Comparison of ENCODE assay signal across 13 cellular contexts in the genomic region with DNA sequence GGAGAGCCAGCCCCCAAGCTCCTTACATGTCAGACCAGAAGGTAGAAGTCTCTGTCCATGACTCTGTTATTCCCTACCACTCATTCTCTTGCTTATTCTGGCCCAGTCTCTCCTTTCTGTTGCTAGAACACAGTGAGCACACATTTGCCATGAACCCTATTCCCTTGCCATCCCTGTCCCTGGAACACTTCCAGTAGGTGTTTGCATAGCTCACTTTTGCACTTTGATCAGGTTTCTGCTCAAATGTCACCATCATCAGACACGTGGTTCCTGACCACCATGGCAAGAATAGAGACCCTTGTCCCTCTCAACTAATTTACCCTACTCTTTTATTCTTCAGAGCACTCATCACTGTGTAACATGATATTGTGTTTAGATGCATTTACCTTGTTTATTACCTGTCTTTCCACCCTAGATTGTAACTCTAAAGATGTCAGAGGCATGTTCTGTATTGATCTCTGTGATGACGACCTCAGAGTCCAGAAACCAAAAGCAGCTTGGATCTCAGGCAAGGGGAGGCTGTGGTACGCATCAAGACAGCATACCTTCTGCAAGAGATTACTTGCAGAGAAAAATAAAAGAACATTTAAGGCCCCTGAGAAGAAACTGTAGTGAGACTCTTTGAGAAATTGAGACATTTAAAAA.
A peak's percentile ranks its signal among the peaks of the same experiment; 100 is the strongest.
DNase-seq lines count a peak whose midpoint lies in the region; ATAC-seq and TF ChIP-seq lines count a peak whose summit lies in the region.
"Had no signal": no experiment of that assay in that cellular context is flagged by ENCODE, and none has a peak within 500 bp of the region (broad histone marks: within the 10 kb centered on the region; RNA-seq: fewer than 3 reads in every experiment).

No MANE protein-coding gene starts in this region.

- H3K4me1 Mint-ChIP-seq in nephron progenitor cell: peaks cover 10% of the 10 kb centered on the region
- peaks cover 1% of the 10 kb centered on the region for H3K4me1 Mint-ChIP-seq in endothelial cell (ENCODE audit: unreplicated experiment)
- H3K4me1 Mint-ChIP-seq: CD8-positive, alpha-beta memory T cell had no signal

- no peak for TF ChIP-seq CTCF in nephron progenitor cell (IDR thresholded peaks at IDR 0.05)
- TF ChIP-seq CTCF in endothelial cell (IDR thresholded peaks at IDR 0.05; ENCODE audit: unreplicated experiment): no peak

- H3K36me3 Mint-ChIP-seq in nephron progenitor cell (ENCODE audit: low read depth) (peaks cover 5% of the 10 kb centered on the region), endothelial cell (ENCODE audit: low read depth, unreplicated experiment) (no peaks in the 10 kb centered on the region)
- H3K36me3 Mint-ChIP-seq: CD8-positive, alpha-beta memory T cell had no signal

- H3K27me3 Mint-ChIP-seq in nephron progenitor cell (ENCODE audit: low read depth, poor library complexity) (peaks cover 20% of the 10 kb centered on the region), endothelial cell (ENCODE audit: unreplicated experiment) (peaks cover under 1% of the 10 kb centered on the region)

- H3K9me3 Mint-ChIP-seq in nephron progenitor cell (peaks cover 32% of the 10 kb centered on the region), endothelial cell (ENCODE audit: unreplicated experiment) (no peaks in the 10 kb centered on the region)

- DNase-seq in NCI-H510A treated with DMSO at 0.1 percent for 48 hours (lab: John Stamatoyannopoulos, UW) (peak; percentile 34), NCI-H510A (lab: John Stamatoyannopoulos, UW) (no peak), left lobe of liver (ENCODE audit: low spot score) (peak; percentile 84), nephron progenitor cell (no peak), endothelial cell (ENCODE audit: low spot score) (no peak), MV-4-11 (lab: John Stamatoyannopoulos, UW) (no peak)
- DNase-seq: AML-193; Caco-2; CD8-positive, alpha-beta memory T cell; DND-41; GDM1; GOT3 had no signal

- H3K27ac Mint-ChIP-seq in nephron progenitor cell: peak overlapping the region; percentile 26
- no peak overlapping the region for H3K27ac Mint-ChIP-seq in endothelial cell (ENCODE audit: unreplicated experiment)
- H3K27ac Mint-ChIP-seq: CD8-positive, alpha-beta memory T cell had no signal

- H3K4me3 Mint-ChIP-seq in nephron progenitor cell: no peak overlapping the region
- no peak overlapping the region for H3K4me3 Mint-ChIP-seq in endothelial cell (ENCODE audit: unreplicated experiment)
- H3K4me3 Mint-ChIP-seq: CD8-positive, alpha-beta memory T cell had no signal

- ATAC-seq in left lobe of liver (peak; percentile 96), GM21737 (IDR thresholded peaks at IDR 0.05; ENCODE audit: unreplicated experiment) (no peak)

Comparison
In these comparisons a context has a peak if more than half of its experiments do, and no peak if none do; other contexts are left out.
1. DNase-seq: peak in NCI-H510A treated with DMSO at 0.1 percent for 48 hours (single experiment) and left lobe of liver (single experiment); none in NCI-H510A (single experiment), nephron progenitor cell (single experiment), endothelial cell (single experiment) and MV-4-11 (single experiment).